In the genomic region with DNA sequence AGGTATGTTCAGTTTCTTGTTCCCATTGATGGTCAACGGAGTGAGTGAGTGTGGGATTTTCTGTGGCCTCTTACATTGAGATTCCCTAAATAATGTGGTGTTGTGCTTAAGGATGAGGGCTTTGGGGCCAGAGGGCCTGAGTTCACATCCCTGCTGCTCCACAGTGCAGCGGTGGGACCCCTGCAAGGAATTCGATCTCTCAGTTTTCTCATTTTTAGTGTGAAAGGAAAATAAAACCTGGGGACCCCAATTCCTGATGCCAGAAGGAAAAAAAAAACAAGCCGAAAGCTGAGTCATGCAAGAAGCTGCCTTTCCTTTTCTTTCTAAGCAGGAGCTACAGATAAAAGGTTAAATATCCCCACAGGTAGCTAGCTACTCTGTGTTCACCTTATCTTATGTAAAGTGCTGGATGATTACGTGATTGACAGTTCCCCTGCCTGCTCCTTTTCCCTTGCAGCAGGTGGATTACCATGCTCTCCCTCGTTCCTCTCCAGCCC, we compare ENCODE assay signal across 1 cellular context.
TF ChIP-seq lines count a peak whose summit lies in the region.

No MANE protein-coding gene starts in this region.

TF ChIP-seq in WTC11, 78 proteins besides CTCF, POLR2A, EP300 and RAD21 (continued from another document):
- TF ChIP-seq, protein P1, sequence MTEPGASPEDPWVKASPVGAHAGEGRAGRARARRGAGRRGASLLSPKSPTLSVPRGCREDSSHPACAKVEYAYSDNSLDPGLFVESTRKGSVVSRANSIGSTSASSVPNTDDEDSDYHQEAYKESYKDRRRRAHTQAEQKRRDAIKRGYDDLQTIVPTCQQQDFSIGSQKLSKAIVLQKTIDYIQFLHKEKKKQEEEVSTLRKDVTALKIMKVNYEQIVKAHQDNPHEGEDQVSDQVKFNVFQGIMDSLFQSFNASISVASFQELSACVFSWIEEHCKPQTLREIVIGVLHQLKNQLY (CRISPR knock-in tag; IDR thresholded peaks at IDR 0.05): no peak
- TF ChIP-seq, protein P2, sequence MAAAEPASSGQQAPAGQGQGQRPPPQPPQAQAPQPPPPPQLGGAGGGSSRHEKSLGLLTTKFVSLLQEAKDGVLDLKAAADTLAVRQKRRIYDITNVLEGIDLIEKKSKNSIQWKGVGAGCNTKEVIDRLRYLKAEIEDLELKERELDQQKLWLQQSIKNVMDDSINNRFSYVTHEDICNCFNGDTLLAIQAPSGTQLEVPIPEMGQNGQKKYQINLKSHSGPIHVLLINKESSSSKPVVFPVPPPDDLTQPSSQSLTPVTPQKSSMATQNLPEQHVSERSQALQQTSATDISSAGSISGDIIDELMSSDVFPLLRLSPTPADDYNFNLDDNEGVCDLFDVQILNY (CRISPR knock-in tag; IDR thresholded peaks at IDR 0.05): no peak
- TF ChIP-seq TEAD4 (CRISPR knock-in tag; IDR thresholded peaks at IDR 0.05) (no peak), MXD4 (CRISPR knock-in tag; IDR thresholded peaks at IDR 0.05; ENCODE audit: borderline replicate concordance) (no peak), IRF1 (CRISPR knock-in tag; IDR thresholded peaks at IDR 0.05) (no peak)
TF ChIP-seq in WTC11: peak in this region for 0.
